Comparison of ENCODE assay signal across 8 cellular contexts in genomic region chr6:27811383-27811782, GRCh38.
A peak's percentile ranks its signal among the peaks of the same experiment; 100 is the strongest.
DNase-seq lines count a peak whose midpoint lies in the region; ATAC-seq, FAIRE-seq and TF ChIP-seq lines count a peak whose summit lies in the region.

No MANE protein-coding gene starts in this region.

- H3K4me2 ChIP-seq in trophoblast cell (ENCODE audit: low read length) = no peak overlapping the region

- DNase-seq in Caki2 (ENCODE audit: low read depth) = peak; percentile 19
- no peak for DNase-seq in MG63
- no peak for DNase-seq in ascending aorta (ENCODE audit: low spot score in 2 of 2)
- no peak for DNase-seq in trophoblast cell
- no peak for DNase-seq in kidney
- no peak for DNase-seq in GM19239 (ENCODE audit: insufficient read length, low spot score)

- no peak overlapping the region for H3K18ac ChIP-seq in trophoblast cell (ENCODE audit: low read length)

- no peak for TF ChIP-seq CTCF in ascending aorta (IDR thresholded peaks at IDR 0.05)
- no peak for TF ChIP-seq CTCF in kidney (IDR thresholded peaks at IDR 0.05; ENCODE audit: borderline replicate concordance, extremely low read depth, insufficient read depth)

- H3K27me3 ChIP-seq in MG63 = no peaks in the 10 kb centered on the region
- H3K27me3 ChIP-seq in ascending aorta = no peaks in the 10 kb centered on the region
- H3K27me3 ChIP-seq in muscle layer of duodenum (ENCODE audit: low read depth, low read length) = peaks cover 9% of the 10 kb centered on the region
- H3K27me3 ChIP-seq in trophoblast cell (ENCODE audit: insufficient read depth, low read length) = no peaks in the 10 kb centered on the region

- no peak overlapping the region for H2BK120ac ChIP-seq in trophoblast cell (ENCODE audit: insufficient read depth, low read length, poor library complexity)

- H4K91ac ChIP-seq in trophoblast cell (ENCODE audit: low read depth, low read length) = no peak overlapping the region

- H2AFZ ChIP-seq in trophoblast cell (ENCODE audit: insufficient read depth, low read length, poor library complexity) = no peak overlapping the region

- H3K4ac ChIP-seq in trophoblast cell (ENCODE audit: low read depth, low read length) = no peak overlapping the region

- H3K23ac ChIP-seq in trophoblast cell (ENCODE audit: low read length) = no peak overlapping the region

- H3K4me1 ChIP-seq in ascending aorta (peaks cover 5 to 9% of the 10 kb centered on the region in 2 donors), muscle layer of duodenum (ENCODE audit: control insufficient read depth in 1 of 2, insufficient read depth in 2 of 2, low read length in 2 of 2) (peaks cover 9 to 19% of the 10 kb centered on the region in 2 donors), trophoblast cell (ENCODE audit: control insufficient read depth in 1 of 2, insufficient read depth in 2 of 2, low read length in 2 of 2) (peaks cover 2 to 3% of the 10 kb centered on the region in 2 experiments), kidney (ENCODE audit: control insufficient read depth in 1 of 2, insufficient read depth in 1 of 2, low read depth in 1 of 2, low read length in 2 of 2) (peaks cover 5% of the 10 kb centered on the region in 2 donors)

- H3K9ac ChIP-seq in trophoblast cell (ENCODE audit: low read length) = no peak overlapping the region
- H3K9ac ChIP-seq in kidney (ENCODE audit: low read length in 2 of 2) = peak overlapping the region in 1 of 2 donors; percentile 80

- no peak overlapping the region for H2BK12ac ChIP-seq in trophoblast cell (ENCODE audit: low read length)

- H3K27ac ChIP-seq in ascending aorta (peak overlapping the region; percentile 82 to 92), muscle layer of duodenum (ENCODE audit: low read length) (peak overlapping the region; percentile 92), trophoblast cell (ENCODE audit: low read depth, low read length) (no peak overlapping the region), kidney (ENCODE audit: low read depth in 2 of 2, low read length in 2 of 2) (no peak overlapping the region)

- no peaks in the 10 kb centered on the region for H3K36me3 ChIP-seq in MG63
- no peaks in the 10 kb centered on the region for H3K36me3 ChIP-seq in ascending aorta
- H3K36me3 ChIP-seq in muscle layer of duodenum (ENCODE audit: control insufficient read depth in 1 of 2, insufficient read depth in 2 of 2, low read length in 2 of 2) = no peaks in the 10 kb centered on the region
- H3K36me3 ChIP-seq in trophoblast cell (ENCODE audit: control insufficient read depth in 1 of 2, insufficient read depth in 2 of 2, low read length in 2 of 2) = no peaks in the 10 kb centered on the region
- no peaks in the 10 kb centered on the region for H3K36me3 ChIP-seq in kidney (ENCODE audit: control insufficient read depth in 1 of 2, insufficient read depth in 2 of 2, low read length in 2 of 2)

- H3K14ac ChIP-seq in trophoblast cell (ENCODE audit: low read length) = no peak overlapping the region

- peaks cover 3% of the 10 kb centered on the region for H3K9me3 ChIP-seq in MG63
- H3K9me3 ChIP-seq in ascending aorta = no peaks in the 10 kb centered on the region
- H3K9me3 ChIP-seq in muscle layer of duodenum (ENCODE audit: control insufficient read depth in 1 of 2, low read length in 2 of 2) = no peaks in the 10 kb centered on the region
- peaks cover 3% of the 10 kb centered on the region for H3K9me3 ChIP-seq in trophoblast cell (ENCODE audit: insufficient read depth, low read depth, low read length)
- H3K9me3 ChIP-seq in kidney (ENCODE audit: control insufficient read depth in 1 of 2, low read length in 2 of 2) = no peaks in the 10 kb centered on the region

- peaks cover 24% of the 10 kb centered on the region for H3K79me1 ChIP-seq in trophoblast cell (ENCODE audit: low read length)

- in situ Hi-C loops in Caki2 (cut with HindIII; ENCODE audit: low pct_unique_long_range_greater_than_20kb, low sequenced_read_pairs) = no loop called here

- ATAC-seq in HG02852 (IDR thresholded peaks at IDR 0.05; ENCODE audit: unreplicated experiment) = no peak

- H4K8ac ChIP-seq in trophoblast cell (ENCODE audit: low read depth, low read length) = no peak overlapping the region

- no peak overlapping the region for H4K12ac ChIP-seq in trophoblast cell (ENCODE audit: low read depth, low read length)

- H2BK5ac ChIP-seq in trophoblast cell (ENCODE audit: low read depth, low read length, poor library complexity) = no peak overlapping the region

- intact Hi-C loops in ascending aorta (cut with DNase I) = loop anchor here (5.0 to 10.0 kb wide), 2 partner anchors 81 to 1707 kb away; a partner anchor contains a TSS
- intact Hi-C loops in kidney (cut with DNase I) = no loop called here

- peaks cover 2% of the 10 kb centered on the region for H3K79me2 ChIP-seq in trophoblast cell (ENCODE audit: control insufficient read depth, insufficient read depth, low read length, poor library complexity)

- no peak overlapping the region for H2AK5ac ChIP-seq in trophoblast cell (ENCODE audit: low read length)

- H3K4me3 ChIP-seq in MG63 = peak overlapping the region; percentile 71
- H3K4me3 ChIP-seq in ascending aorta = peak overlapping the region; percentile 65 to 87
- no peak overlapping the region for H3K4me3 ChIP-seq in muscle layer of duodenum (ENCODE audit: low read depth in 1 of 2, low read length in 2 of 2)
- H3K4me3 ChIP-seq in trophoblast cell (ENCODE audit: low read depth, low read length) = no peak overlapping the region
- no peak overlapping the region for H3K4me3 ChIP-seq in kidney (ENCODE audit: low read length in 2 of 2)

- no peak for FAIRE-seq in kidney (lab: Jason Lieb, UNC)
- no peak for FAIRE-seq in GM19239 (lab: Jason Lieb, UNC)

- no CpG with 5 or more reads among the region's 2 CpGs for WGBS in trophoblast cell (ENCODE audit: extremely low coverage, insufficient coverage, insufficient read length)

Comparison
In these comparisons a context has a peak if more than half of its experiments do, and no peak if none do; other contexts are left out.
1. H3K4me3 ChIP-seq: peak in MG63 (single experiment) and ascending aorta (2 of 2); none in muscle layer of duodenum (0 of 2), trophoblast cell (single experiment) and kidney (0 of 2).
2. H3K27ac ChIP-seq: peak in ascending aorta (2 of 2) and muscle layer of duodenum (single experiment); none in trophoblast cell (single experiment) and kidney (0 of 2).